ENCODE assay signal across 2 cellular contexts in the genomic region with DNA sequence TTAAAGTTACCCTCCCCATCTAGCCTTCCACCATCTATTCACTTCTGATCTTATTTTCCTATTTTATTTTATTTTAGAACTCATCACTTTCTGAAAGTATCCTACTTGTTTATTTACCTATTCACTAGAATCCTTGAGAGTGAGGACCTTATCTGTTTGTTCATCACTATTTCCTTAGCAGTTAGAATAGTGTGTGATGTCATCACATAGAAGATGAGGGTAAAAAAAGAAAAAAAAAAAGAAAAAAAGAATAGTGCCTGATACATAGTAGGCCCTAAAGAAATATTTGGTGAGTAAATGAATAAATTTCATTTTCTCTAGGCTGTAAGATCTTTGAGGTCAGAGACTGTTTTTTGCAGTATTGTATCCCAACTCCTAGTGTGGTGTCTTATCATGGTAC.
TF ChIP-seq lines count a peak whose summit lies in the region.

No MANE protein-coding gene starts in this region.

TF ChIP-seq in HepG2, 621 proteins besides CTCF, POLR2A, EP300 and RAD21:
- no peak for TF ChIP-seq ZNF121 (CRISPR knock-in tag; IDR thresholded peaks at IDR 0.05)
- TF ChIP-seq ZNF33B (CRISPR knock-in tag; IDR thresholded peaks at IDR 0.05) = no peak
- TF ChIP-seq ZKSCAN5 (CRISPR knock-in tag; IDR thresholded peaks at IDR 0.05) = no peak
- TF ChIP-seq HNF1A (IDR thresholded peaks at IDR 0.05; ENCODE audit: low read depth) = no peak
- TF ChIP-seq HNF1A (CRISPR knock-in tag; IDR thresholded peaks at IDR 0.05; ENCODE audit: borderline replicate concordance) = no peak
- no peak for TF ChIP-seq ASH2L (IDR thresholded peaks at IDR 0.05; ENCODE audit: insufficient read length, low read depth, low read length)
- no peak for TF ChIP-seq REL (CRISPR knock-in tag; conservative IDR thresholded peaks at IDR 0.05)
- TF ChIP-seq NCOA2 (CRISPR knock-in tag; IDR thresholded peaks at IDR 0.05) = no peak
- no peak for TF ChIP-seq ZNF597 (CRISPR knock-in tag; IDR thresholded peaks at IDR 0.05)
- no peak for TF ChIP-seq RFX1 (IDR thresholded peaks at IDR 0.05)
- TF ChIP-seq, protein P1, sequence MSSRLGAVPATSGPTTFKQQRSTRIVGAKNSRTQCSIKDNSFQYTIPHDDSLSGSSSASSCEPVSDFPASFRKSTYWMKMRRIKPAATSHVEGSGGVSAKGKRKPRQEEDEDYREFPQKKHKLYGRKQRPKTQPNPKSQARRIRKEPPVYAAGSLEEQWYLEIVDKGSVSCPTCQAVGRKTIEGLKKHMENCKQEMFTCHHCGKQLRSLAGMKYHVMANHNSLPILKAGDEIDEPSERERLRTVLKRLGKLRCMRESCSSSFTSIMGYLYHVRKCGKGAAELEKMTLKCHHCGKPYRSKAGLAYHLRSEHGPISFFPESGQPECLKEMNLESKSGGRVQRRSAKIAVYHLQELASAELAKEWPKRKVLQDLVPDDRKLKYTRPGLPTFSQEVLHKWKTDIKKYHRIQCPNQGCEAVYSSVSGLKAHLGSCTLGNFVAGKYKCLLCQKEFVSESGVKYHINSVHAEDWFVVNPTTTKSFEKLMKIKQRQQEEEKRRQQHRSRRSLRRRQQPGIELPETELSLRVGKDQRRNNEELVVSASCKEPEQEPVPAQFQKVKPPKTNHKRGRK (CRISPR knock-in tag; IDR thresholded peaks at IDR 0.05) = no peak
- no peak for TF ChIP-seq SP4 (CRISPR knock-in tag; IDR thresholded peaks at IDR 0.05)
- no peak for TF ChIP-seq POLR2AphosphoS5 (IDR thresholded peaks at IDR 0.05; ENCODE audit: low read depth, low read length)
- TF ChIP-seq FOXK1 (CRISPR knock-in tag; IDR thresholded peaks at IDR 0.05; ENCODE audit: borderline replicate concordance, low read depth) = no peak
- no peak for TF ChIP-seq NRL (CRISPR knock-in tag; IDR thresholded peaks at IDR 0.05; ENCODE audit: borderline replicate concordance)
- TF ChIP-seq ATF7 (IDR thresholded peaks at IDR 0.05) = peak; percentile 81
- TF ChIP-seq ATF7 (CRISPR knock-in tag; IDR thresholded peaks at IDR 0.05) = no peak
- peak; percentile 40 for TF ChIP-seq CREB1 (IDR thresholded peaks at IDR 0.05)
- no peak for TF ChIP-seq CREB1 (CRISPR knock-in tag; IDR thresholded peaks at IDR 0.05)
- no peak for TF ChIP-seq ZNF660 (CRISPR knock-in tag; IDR thresholded peaks at IDR 0.05; ENCODE audit: borderline replicate concordance, low read depth)

TF ChIP-seq in HEK293, 187 proteins besides CTCF, POLR2A, EP300 and RAD21:
- TF ChIP-seq, protein P2, sequence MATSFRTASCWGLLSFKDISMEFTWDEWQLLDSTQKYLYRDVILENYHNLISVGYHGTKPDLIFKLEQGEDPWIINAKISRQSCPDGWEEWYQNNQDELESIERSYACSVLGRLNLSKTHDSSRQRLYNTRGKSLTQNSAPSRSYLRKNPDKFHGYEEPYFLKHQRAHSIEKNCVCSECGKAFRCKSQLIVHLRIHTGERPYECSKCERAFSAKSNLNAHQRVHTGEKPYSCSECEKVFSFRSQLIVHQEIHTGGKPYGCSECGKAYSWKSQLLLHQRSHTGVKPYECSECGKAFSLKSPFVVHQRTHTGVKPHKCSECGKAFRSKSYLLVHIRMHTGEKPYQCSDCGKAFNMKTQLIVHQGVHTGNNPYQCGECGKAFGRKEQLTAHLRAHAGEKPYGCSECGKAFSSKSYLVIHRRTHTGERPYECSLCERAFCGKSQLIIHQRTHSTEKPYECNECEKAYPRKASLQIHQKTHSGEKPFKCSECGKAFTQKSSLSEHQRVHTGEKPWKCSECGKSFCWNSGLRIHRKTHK (tag by site-specific recombination; IDR thresholded peaks at IDR 0.05) = no peak
- TF ChIP-seq ATF2 (tag by site-specific recombination; IDR thresholded peaks at IDR 0.05; ENCODE audit: low read depth) = peak; percentile 67; the same call in 1 of the 2 replicates
